ENCODE assay signal across 8 cellular contexts in the genomic region with DNA sequence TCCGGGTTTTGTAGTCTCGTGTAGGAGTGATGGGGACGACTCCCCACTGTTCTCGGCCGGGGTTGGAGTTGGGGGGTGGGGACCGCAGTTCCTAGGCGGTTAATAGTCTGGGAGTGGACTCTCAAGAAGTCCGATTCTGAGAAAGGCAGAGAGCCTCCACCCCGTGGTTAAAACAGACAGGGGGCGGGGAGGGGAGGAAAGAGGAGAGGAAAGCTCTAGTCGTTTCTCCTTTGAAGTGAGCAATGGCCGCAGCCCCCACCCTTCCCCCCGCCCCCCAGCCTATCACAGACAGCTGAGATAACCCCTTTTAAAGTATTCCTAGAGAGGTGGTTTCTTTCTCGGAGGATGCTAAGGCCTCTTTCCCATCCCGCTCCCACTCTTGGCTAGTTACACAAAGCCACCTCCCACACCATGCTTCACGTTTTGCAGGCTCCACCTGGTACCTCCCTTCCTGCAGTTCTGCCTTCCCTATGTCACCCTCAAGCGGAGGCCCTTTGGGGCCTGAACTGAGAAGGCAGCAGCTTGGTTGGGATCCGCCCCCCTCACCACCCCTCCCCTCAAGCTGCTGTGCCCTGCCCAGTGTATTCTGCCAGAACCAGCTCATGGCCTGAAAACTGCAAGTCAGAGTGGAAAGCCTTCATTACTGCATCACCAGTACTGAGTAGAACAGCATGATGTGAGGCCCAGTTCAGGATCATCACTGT. TPM values are rescaled to one million over a fixed set of nuclear protein-coding genes. Genes with fewer than 3 reads are reported as not detected.
A peak's percentile ranks its signal among the peaks of the same experiment; 100 is the strongest.
DNase-seq lines count a peak whose midpoint lies in the region; ATAC-seq, FAIRE-seq and TF ChIP-seq lines count a peak whose summit lies in the region.

No MANE protein-coding gene starts in this region.

- peak overlapping the region; percentile 79 to 98 (median 94) for H3K4me3 Mint-ChIP-seq in T-cell

- 1 to 2% (median 2%) methylated on average over 17 to 18 of the region's 18 CpGs for whole genome bisulfite sequencing in small intestine, 3 donors

- H3K4me3 ChIP-seq in ascending aorta: peak overlapping the region; percentile 65 to 79
- peak overlapping the region; percentile 85 for H3K4me3 ChIP-seq in iPS-18a (ENCODE audit: low read length)
- peak overlapping the region; percentile 37 to 54 for H3K4me3 ChIP-seq in small intestine (ENCODE audit: low read depth in 1 of 2, low read length in 2 of 2)

- peaks cover 4 to 18% of the 10 kb centered on the region in 2 donors for H3K4me1 ChIP-seq in ascending aorta
- H3K4me1 ChIP-seq in iPS-18a (ENCODE audit: control insufficient read depth, low read depth, low read length): peaks cover 4% of the 10 kb centered on the region
- H3K4me1 ChIP-seq in small intestine (ENCODE audit: control insufficient read depth in 2 of 2, insufficient read depth in 1 of 2, low read depth in 1 of 2, low read length in 1 of 2): peaks cover 0 to 5% of the 10 kb centered on the region in 2 donors

- POLR2A ChIA-PET in T-cell (lab: Charles Lee): interaction anchor here (0.5 to 3.1 kb wide), 12 partner anchors 14 to 381 kb away, joined by 3 to 19 read pairs (median 4); a partner anchor contains a TSS

- H3K36me3 Mint-ChIP-seq in T-cell: peaks cover 17% of the 10 kb centered on the region

- FAIRE-seq in H54 (lab: Jason Lieb, UNC) (no peak), small intestine (lab: Jason Lieb, UNC) (no peak)

- TF ChIP-seq CTCF in ascending aorta (IDR thresholded peaks at IDR 0.05): no peak

- H3K27me3 ChIP-seq in ascending aorta (no peaks in the 10 kb centered on the region), iPS-18a (ENCODE audit: control insufficient read depth, insufficient read depth, low read length) (no peaks in the 10 kb centered on the region), small intestine (ENCODE audit: control insufficient read depth in 2 of 2, insufficient read depth in 2 of 2, low read length in 2 of 2) (no peaks in the 10 kb centered on the region)

- H3K27ac ChIP-seq in ascending aorta: peak overlapping the region; percentile 87 to 94
- no peak overlapping the region for H3K27ac ChIP-seq in iPS-18a (ENCODE audit: low read length)
- H3K27ac ChIP-seq in small intestine (ENCODE audit: low read depth in 1 of 2, low read length in 1 of 2): peak overlapping the region in 1 of 2 donors; percentile 47

- TF ChIP-seq POLR2A in H54 (IDR thresholded peaks at IDR 0.05; ENCODE audit: low read depth, low read length): peak; percentile 12; the same call in 1 of the 2 replicates

- peak overlapping the region; percentile 98 to 99 for H3K27ac Mint-ChIP-seq in T-cell

- H3K9me3 Mint-ChIP-seq in T-cell: no peaks in the 10 kb centered on the region

- CTCF ChIA-PET in T-cell (lab: Charles Lee): interaction anchor here (0.6 to 3.9 kb wide), 20 partner anchors 13 to 518 kb away, joined by 3 to 58 read pairs (median 5); a partner anchor contains a TSS

- ATAC-seq in T-cell (replicated peaks in 1 of 4) (peak in 2 of 4 experiments; percentile 0 to 4), HG02759 (IDR thresholded peaks at IDR 0.05; ENCODE audit: unreplicated experiment) (no peak)

- DNase-seq in A172 (ENCODE audit: low spot score) (peak; percentile 62), H54 (ENCODE audit: insufficient read length, low spot score) (peak; percentile 58), T-cell (peak in 31 of 34 experiments; percentile 25 to 59 (median 48)), ascending aorta (ENCODE audit: low spot score in 2 of 2) (peak in 1 of 2 donors; percentile 86), small intestine (no peak), retina (no peak)

- H3K36me3 ChIP-seq in ascending aorta: peaks cover 23 to 33% of the 10 kb centered on the region in 2 donors
- H3K36me3 ChIP-seq in iPS-18a (ENCODE audit: control insufficient read depth, low read depth, low read length): peaks cover 45% of the 10 kb centered on the region
- peaks cover 3 to 9% of the 10 kb centered on the region in 2 donors for H3K36me3 ChIP-seq in small intestine (ENCODE audit: control insufficient read depth in 2 of 2, insufficient read depth in 2 of 2, low read length in 2 of 2)

- peak overlapping the region; percentile 57 for H3K9ac ChIP-seq in iPS-18a (ENCODE audit: low read length)

- H3K27me3 Mint-ChIP-seq in T-cell: no peaks in the 10 kb centered on the region

- peaks cover 22 to 41% (median 33%) of the 10 kb centered on the region in 3 donors for H3K4me1 Mint-ChIP-seq in T-cell

- H3K9me3 ChIP-seq in ascending aorta: no peaks in the 10 kb centered on the region
- H3K9me3 ChIP-seq in iPS-18a (ENCODE audit: control insufficient read depth, low read depth, low read length): no peaks in the 10 kb centered on the region
- no peaks in the 10 kb centered on the region for H3K9me3 ChIP-seq in small intestine (ENCODE audit: control insufficient read depth, low read depth)

- intact Hi-C loops in ascending aorta (cut with DNase I): loop anchor here (1.0 to 5.0 kb wide), 6 partner anchors 14 to 246 kb away; a partner anchor contains a TSS

RNA-seq across cellular contexts. Expression of a gene that starts 0.9 kb away (rescaled TPM):
- total RNA-seq in A172 (2014; rRNA removed; shearing (Covaris generic)): 87.3 and 104 TPM in 2 replicates
- total RNA-seq in T-cell (10 to 100 TPM; 64.2 to 95.8 (median 85.8) TPM), ascending aorta (46.2 TPM)
- 10 to 100 TPM; 31.9 to 54.0 (median 33.3) TPM for polyA plus RNA-seq in small intestine

RNA-seq across cellular contexts. Expression of a gene that starts 1.7 kb away (rescaled TPM):
- total RNA-seq in A172 (2014; rRNA removed; shearing (Covaris generic)): 30.8 and 52.8 TPM in 2 replicates
- total RNA-seq in T-cell (1 to 10 TPM; 1.1 to 2.7 (median 2.0) TPM), ascending aorta (not detected)
- polyA plus RNA-seq in small intestine: 10 to 100 TPM; 46.7 to 99.1 (median 51.3) TPM

RNA-seq across cellular contexts. Expression of a gene that starts 12.1 kb away (rescaled TPM):
- 0.19 and 5.1 TPM in 2 replicates for total RNA-seq in A172 (2014; rRNA removed; shearing (Covaris generic))
- total RNA-seq in T-cell (1 to 10 TPM in 4 of 5 donors, under 1 TPM in 1; 0.85 to 4.3 (median 3.4) TPM), ascending aorta (10.4 TPM)
- polyA plus RNA-seq in small intestine: 1 to 10 TPM in 2 of 3 donors, not detected in 1; 1.0 to 3.2 TPM

RNA-seq across cellular contexts. Expression of a gene that starts 14.5 kb away (rescaled TPM):
- 675 and 790 TPM in 2 replicates for total RNA-seq in A172 (2014; rRNA removed; shearing (Covaris generic))
- total RNA-seq in T-cell (100 to 1,000 TPM; 132 to 208 (median 189) TPM), ascending aorta (482 TPM)
- polyA plus RNA-seq in small intestine: 1,000 to 10,000 TPM in 2 of 3 donors, 100 to 1,000 TPM in 1; 898 to 1,439 (median 1,182) TPM

RNA-seq across cellular contexts. Expression of a gene that starts 20.3 kb away (rescaled TPM):
- total RNA-seq in A172 (2014; rRNA removed; shearing (Covaris generic)): 7.9 and 10.2 TPM in 2 replicates
- total RNA-seq in T-cell (10 to 100 TPM in 3 of 5 donors, 1 to 10 TPM in 2; 6.2 to 25.9 (median 21.8) TPM), ascending aorta (14.5 TPM)
- 10 to 100 TPM in 2 of 3 donors, 1 to 10 TPM in 1; 9.7 to 13.4 (median 11.9) TPM for polyA plus RNA-seq in small intestine

Comparison
In these comparisons a context has a peak if more than half of its experiments do, and no peak if none do; other contexts are left out.
1. DNase-seq: peak in A172 (single experiment), H54 (single experiment) and T-cell (31 of 34); none in small intestine (single experiment) and retina (single experiment).
2. Peak in every context shown above with its lines, with median percentiles within 50 percentile points of each other: H3K4me3 ChIP-seq.